ENCODE assay signal across 8 cellular contexts in genomic region chr3:120417272-120417911, GRCh38. TPM values are rescaled to one million over a fixed set of nuclear protein-coding genes. Genes with fewer than 3 reads are reported as not detected.
A peak's percentile ranks its signal among the peaks of the same experiment; 100 is the strongest.
DNase-seq lines count a peak whose midpoint lies in the region; ATAC-seq and TF ChIP-seq lines count a peak whose summit lies in the region.

No MANE protein-coding gene starts in this region.

- H3K4me1 ChIP-seq in CD8-positive, alpha-beta T cell (ENCODE audit: insufficient read depth, low read length) = no peaks in the 10 kb centered on the region
- H3K4me1 ChIP-seq in mesenchymal stem cell (ENCODE audit: control insufficient read depth, insufficient read depth, low read depth, low read length) = peaks cover 17% of the 10 kb centered on the region

- peak; percentile 87 for TF ChIP-seq CTCF in CD8-positive, alpha-beta T cell (IDR thresholded peaks at IDR 0.05)
- peak; percentile 90 for TF ChIP-seq CTCF in HL-60 (IDR thresholded peaks at IDR 0.05; ENCODE audit: insufficient read depth, low read length)

- ATAC-seq in CD8-positive, alpha-beta T cell = peak; percentile 99
- ATAC-seq in GM19463 (IDR thresholded peaks at IDR 0.05; ENCODE audit: unreplicated experiment) = peak; percentile 98
- peak; percentile 99 for ATAC-seq in effector memory CD8-positive, alpha-beta T cell (replicated peaks)

- no peak overlapping the region for H2AFZ ChIP-seq in mesenchymal stem cell (ENCODE audit: low read depth, low read length)

- no peak overlapping the region for H3K27ac Mint-ChIP-seq in CD8-positive, alpha-beta T cell
- peak overlapping the region; percentile 10 to 85 for H3K27ac Mint-ChIP-seq in effector memory CD8-positive, alpha-beta T cell

- intact Hi-C loops in CD8-positive, alpha-beta T cell (cut with DNase I, micrococcal nuclease) = loop anchor here (1.0 to 5.0 kb wide), 8 partner anchors 69 to 1015 kb away; partner anchors contain the start of gene LRRC58 (in 1 of the 2)

- H3K27me3 ChIP-seq in CD8-positive, alpha-beta T cell (ENCODE audit: insufficient read depth, low read length) = no peaks in the 10 kb centered on the region
- H3K27me3 ChIP-seq in HL-60 (ENCODE audit: insufficient read depth, poor library complexity, severe bottlenecking) (no peaks in the 10 kb centered on the region), mesenchymal stem cell (ENCODE audit: control insufficient read depth in 1 of 2, insufficient read depth in 1 of 2, low read length in 2 of 2) (no peaks in the 10 kb centered on the region)

- peak overlapping the region; percentile 47 for H3K4me3 ChIP-seq in CD8-positive, alpha-beta T cell (ENCODE audit: low read depth, low read length)
- H3K4me3 ChIP-seq in HL-60 (replicated peaks; ENCODE audit: insufficient read depth, low read length) (peak overlapping the region; percentile 42), mesenchymal stem cell (ENCODE audit: insufficient read depth in 1 of 2, low read depth in 1 of 2, low read length in 2 of 2) (peak overlapping the region in 1 of 2 experiments; percentile 41)

- no peak overlapping the region for H3K23ac ChIP-seq in mesenchymal stem cell (ENCODE audit: low read length in 2 of 2)

- no peak overlapping the region for H3K4me2 ChIP-seq in mesenchymal stem cell (ENCODE audit: low read length, poor library complexity, severe bottlenecking)

- H3K27ac ChIP-seq in CD8-positive, alpha-beta T cell (ENCODE audit: low read depth, low read length) = no peak overlapping the region
- H3K27ac ChIP-seq in HL-60 (replicated peaks) (peak overlapping the region; percentile 50), mesenchymal stem cell (ENCODE audit: low read length, poor library complexity, severe bottlenecking) (peak overlapping the region; percentile 75)

- no peaks in the 10 kb centered on the region for H3K36me3 Mint-ChIP-seq in CD8-positive, alpha-beta T cell
- H3K36me3 Mint-ChIP-seq in effector memory CD8-positive, alpha-beta T cell (ENCODE audit: insufficient read depth) = no peaks in the 10 kb centered on the region

- H4K8ac ChIP-seq in mesenchymal stem cell (ENCODE audit: low read length) = peak overlapping the region; percentile 73

- WGBS in mesenchymal stem cell = 2% methylated on average over 9 of the region's 9 CpGs

- H3K36me3 ChIP-seq in CD8-positive, alpha-beta T cell (ENCODE audit: insufficient read depth, low read length) = no peaks in the 10 kb centered on the region
- peaks cover 20 to 62% of the 10 kb centered on the region in 2 experiments for H3K36me3 ChIP-seq in mesenchymal stem cell (ENCODE audit: control insufficient read depth in 1 of 2, insufficient read depth in 2 of 2, low read depth in 1 of 2, low read length in 2 of 2)

- H3K14ac ChIP-seq in mesenchymal stem cell (ENCODE audit: low read length in 2 of 2) = no peak overlapping the region

- H3K9ac ChIP-seq in mesenchymal stem cell (ENCODE audit: low read length) = peak overlapping the region; percentile 76

- no peak overlapping the region for H2AK5ac ChIP-seq in mesenchymal stem cell (ENCODE audit: low read length, severe bottlenecking)

- peak overlapping the region; percentile 11 to 15 for H2BK12ac ChIP-seq in mesenchymal stem cell (ENCODE audit: low read length in 2 of 2)

- no peak overlapping the region for H2BK15ac ChIP-seq in mesenchymal stem cell (ENCODE audit: low read depth, poor library complexity, severe bottlenecking)

- POLR2A ChIA-PET in CD8-positive, alpha-beta T cell (lab: Charles Lee) = interaction anchor here (0.6 to 2.3 kb wide), 3 partner anchors 19 to 173 kb away, joined by 3 to 15 read pairs (median 9); partner anchors contain the start of gene LRRC58

- peak overlapping the region in 1 of 2 experiments; percentile 55 for H3K4ac ChIP-seq in mesenchymal stem cell (ENCODE audit: low read depth in 1 of 2, low read length in 2 of 2)

- H3K79me1 ChIP-seq in mesenchymal stem cell (replicated peaks; ENCODE audit: low read length, poor library complexity, severe bottlenecking) = peaks cover 29% of the 10 kb centered on the region

- peaks cover 4% of the 10 kb centered on the region for H3K27me3 Mint-ChIP-seq in CD8-positive, alpha-beta T cell (ENCODE audit: low read depth)
- peaks cover 22 to 29% of the 10 kb centered on the region in 2 donors for H3K27me3 Mint-ChIP-seq in effector memory CD8-positive, alpha-beta T cell

- H2BK120ac ChIP-seq in mesenchymal stem cell (ENCODE audit: low read depth, low read length) = no peak overlapping the region

- H3K4me1 Mint-ChIP-seq in CD8-positive, alpha-beta T cell (ENCODE audit: low read depth) = peaks cover 21% of the 10 kb centered on the region
- H3K4me1 Mint-ChIP-seq in effector memory CD8-positive, alpha-beta T cell (ENCODE audit: low read depth in 2 of 2) = peaks cover 20 to 21% of the 10 kb centered on the region in 2 donors

- no peak overlapping the region for H2BK5ac ChIP-seq in mesenchymal stem cell (ENCODE audit: low read depth, low read length, poor library complexity, severe bottlenecking)

- peak; percentile 66 to 83 (median 78) for DNase-seq in CD8-positive, alpha-beta T cell
- DNase-seq in HL-60 (ENCODE audit: low read depth in 1 of 2, low spot score in 1 of 2) = peak; percentile 78 to 94
- peak; percentile 98 for DNase-seq in NCI-H82 treated with DMSO at 0.1 percent for 48 hours (lab: John Stamatoyannopoulos, UW; ENCODE audit: unreplicated experiment)
- peak; percentile 40 to 66 for DNase-seq in activated CD8-positive, alpha-beta memory T cell treated with anti-CD3 and anti-CD28 coated beads for 1 hour (ENCODE audit: extremely low read depth in 1 of 2, low read depth in 1 of 2)
- DNase-seq in effector memory CD8-positive, alpha-beta T cell = peak; percentile 76 to 81 (median 77)
- peak; percentile 99 for DNase-seq in mesenchymal stem cell
- peak; percentile 54 for DNase-seq in stimulated activated CD8-positive, alpha-beta memory T cell treated with anti-CD3 and anti-CD28 coated beads, Interleukin-12 subunit alpha, Interleukin-12 subunit beta, amount 100 ng/mL, for 4 hours (ENCODE audit: low read depth)

- CTCF ChIA-PET in CD8-positive, alpha-beta T cell (lab: Charles Lee) = interaction anchor here (0.6 to 5.2 kb wide), 38 partner anchors 8 to 526 kb away, joined by 3 to 122 read pairs (median 4); partner anchors contain the start of genes LRRC58 and NDUFB4

- H3K4me3 Mint-ChIP-seq in CD8-positive, alpha-beta T cell = peak overlapping the region; percentile 84
- peak overlapping the region; percentile 80 to 90 for H3K4me3 Mint-ChIP-seq in effector memory CD8-positive, alpha-beta T cell

- no peaks in the 10 kb centered on the region for H3K9me3 Mint-ChIP-seq in CD8-positive, alpha-beta T cell
- no peaks in the 10 kb centered on the region for H3K9me3 Mint-ChIP-seq in effector memory CD8-positive, alpha-beta T cell

- no peak overlapping the region for H4K91ac ChIP-seq in mesenchymal stem cell (ENCODE audit: low read length)

- H3K18ac ChIP-seq in mesenchymal stem cell (ENCODE audit: low read depth in 1 of 2, low read length in 2 of 2) = peak overlapping the region in 1 of 2 experiments; percentile 88

- H3K9me3 ChIP-seq in CD8-positive, alpha-beta T cell (ENCODE audit: low read length) = no peaks in the 10 kb centered on the region
- H3K9me3 ChIP-seq in mesenchymal stem cell (ENCODE audit: control insufficient read depth, low read length) = no peaks in the 10 kb centered on the region

RNA-seq across cellular contexts. Expression of gene FSTL1, which starts 33.4 kb away (rescaled TPM):
- under 1 TPM in 1 of 2 experiments, not detected in 1; 0.22 TPM for total RNA-seq in CD8-positive, alpha-beta T cell
- 544 TPM for polyA plus RNA-seq in mesenchymal stem cell (2013, experiment 1 of 2)
- polyA plus RNA-seq in mesenchymal stem cell (2013, experiment 2 of 2) = 562 TPM
